Comparison of ENCODE assay signal across 20 cellular contexts in genomic region chr10:89452193-89452592, GRCh38. TPM values are rescaled to one million over a fixed set of nuclear protein-coding genes. Genes with fewer than 3 reads are reported as not detected.
DNase-seq lines count a peak whose midpoint lies in the region; ATAC-seq, FAIRE-seq and TF ChIP-seq lines count a peak whose summit lies in the region.
"Had no signal": no experiment of that assay in that cellular context is flagged by ENCODE, and none has a peak within 500 bp of the region (broad histone marks: within the 10 kb centered on the region; RNA-seq: fewer than 3 reads in every experiment).

No MANE protein-coding gene starts in this region.

- TF ChIP-seq CTCF in HepG2 (CRISPR knock-in tag; IDR thresholded peaks at IDR 0.05) = no peak
- TF ChIP-seq CTCF in right lobe of liver (IDR thresholded peaks at IDR 0.05) = no peak
- TF ChIP-seq CTCF in K562 (IDR thresholded peaks at IDR 0.05 in 2 of 3, conservative IDR thresholded peaks at IDR 0.05 in 1 of 3; ENCODE audit: insufficient read depth in 2 of 3, low read depth in 1 of 3, low read length in 3 of 3) = no peak
- TF ChIP-seq CTCF in osteoblast (IDR thresholded peaks at IDR 0.05; ENCODE audit: extremely low read depth, low read depth, low read length) = no peak
- no peak for TF ChIP-seq CTCF in foreskin keratinocyte (conservative IDR thresholded peaks at IDR 0.05)

- DNase-seq in HepG2 (ENCODE audit: low spot score) (no peak), right lobe of liver (no peak), K562 (ENCODE audit: extremely low read depth in 1 of 4, low spot score in 3 of 4) (no peak), osteoblast (ENCODE audit: insufficient read length, low spot score, missing footprints) (no peak), foreskin keratinocyte (no peak), superior temporal gyrus (ENCODE audit: extremely low spot score) (no peak)
- DNase-seq: 8988T; C1 segment of cervical spinal cord; CD4-positive, alpha-beta memory T cell; COR-L47; DMS 273 treated with DMSO at 0.1 percent for 48 hours; DMS79; EL; GDM1; HFFc6 had no signal

- in situ Hi-C loops in HepG2 (cut with HindIII; ENCODE audit: extremely low pct_ligation_motif_present, low pct_unique_long_range_greater_than_20kb) = no loop called here
- in situ Hi-C loops in K562 (cut with MboI) = no loop called here

- H3K4me3 ChIP-seq in HepG2 (replicated peaks in 1 of 3; ENCODE audit: insufficient read depth in 1 of 3, low read depth in 2 of 3, low read length in 3 of 3) = no peak overlapping the region
- H3K4me3 ChIP-seq in right lobe of liver = no peak overlapping the region
- no peak overlapping the region for H3K4me3 ChIP-seq in K562
- H3K4me3 ChIP-seq in osteoblast (ENCODE audit: insufficient read depth, low read length) = no peak overlapping the region
- H3K4me3 ChIP-seq: GM12878, GM23338, HAP-1 had no signal

- no peaks in the 10 kb centered on the region for H3K9me3 ChIP-seq in HepG2 (ENCODE audit: low read length)
- no peaks in the 10 kb centered on the region for H3K9me3 ChIP-seq in right lobe of liver
- H3K9me3 ChIP-seq in K562 (replicated peaks; ENCODE audit: control insufficient read depth, insufficient read depth, low read depth, low read length) = no peaks in the 10 kb centered on the region
- H3K9me3 ChIP-seq in osteoblast (ENCODE audit: low read depth, low read length) = no peaks in the 10 kb centered on the region
- H3K9me3 ChIP-seq: HAP-1 had no signal

- intact Hi-C loops in HepG2 (cut with micrococcal nuclease; ENCODE audit: unreplicated experiment) (no loop called here), right lobe of liver (cut with DNase I) (no loop called here), K562 (cut with micrococcal nuclease) (no loop called here)

- no peaks in the 10 kb centered on the region for H3K79me2 ChIP-seq in HepG2 (ENCODE audit: insufficient read depth, low read length)
- H3K79me2 ChIP-seq in K562 (ENCODE audit: control insufficient read depth, insufficient read depth, low read length) = no peaks in the 10 kb centered on the region
- no peaks in the 10 kb centered on the region for H3K79me2 ChIP-seq in osteoblast (ENCODE audit: insufficient read depth, low read length)

- H3K27ac ChIP-seq in HepG2 (ENCODE audit: extremely low read length, insufficient read depth, low read length) (no peak overlapping the region), right lobe of liver (no peak overlapping the region), K562 (ENCODE audit: extremely low read depth, low read depth, low read length) (no peak overlapping the region), osteoblast (ENCODE audit: low read depth, low read length) (no peak overlapping the region), foreskin keratinocyte (no peak overlapping the region)

- TF ChIP-seq POLR2A in HepG2 (IDR thresholded peaks at IDR 0.05; ENCODE audit: insufficient read depth in 1 of 2, low read depth in 2 of 2, low read length in 2 of 2) = no peak
- no peak for TF ChIP-seq POLR2A in right lobe of liver (IDR thresholded peaks at IDR 0.05)
- TF ChIP-seq POLR2A in K562 (conservative IDR thresholded peaks at IDR 0.05) = no peak

- 73% methylated on average over 1 of the region's 1 CpG for WGBS in HepG2 (ENCODE audit: low lambda C conversion rate)
- 60% methylated on average over 1 of the region's 1 CpG for WGBS in right lobe of liver (ENCODE audit: insufficient coverage, low coverage, low lambda C conversion rate, missing lambda C conversion rate)
- WGBS in K562 (ENCODE audit: insufficient coverage, low coverage, missing lambda C conversion rate) = 0% methylated on average over 1 of the region's 1 CpG

- H3K4me2 ChIP-seq in HepG2 (ENCODE audit: low read depth, low read length) (no peak overlapping the region), K562 (ENCODE audit: insufficient read depth, low read length) (no peak overlapping the region), osteoblast (ENCODE audit: insufficient read depth, low read length) (no peak overlapping the region)
- H3K4me2 ChIP-seq: GM23338 had no signal

- CTCF ChIA-PET in HepG2 (lab: Yijun Ruan, JAX; ENCODE audit: low intra/inter-chr PET ratio, low total read pairs) (no interaction called here), K562 (lab: Yijun Ruan, JAX; ENCODE audit: low intra/inter-chr PET ratio) (no interaction called here)

- no peaks in the 10 kb centered on the region for H3K36me3 ChIP-seq in HepG2 (replicated peaks in 1 of 2; ENCODE audit: control insufficient read depth in 1 of 2, insufficient read depth in 2 of 2, low read length in 2 of 2)
- H3K36me3 ChIP-seq in right lobe of liver = no peaks in the 10 kb centered on the region
- no peaks in the 10 kb centered on the region for H3K36me3 ChIP-seq in K562 (ENCODE audit: control insufficient read depth, insufficient read depth, low read length)
- H3K36me3 ChIP-seq in osteoblast (ENCODE audit: insufficient read depth, low read length) = no peaks in the 10 kb centered on the region
- H3K36me3 ChIP-seq: HAP-1 had no signal

- ATAC-seq in HepG2 (no peak), right lobe of liver (no peak), K562 (no peak), foreskin keratinocyte (no peak)
- ATAC-seq: GM12878, GM23338 had no signal

- H3K4me1 ChIP-seq in HepG2 (ENCODE audit: insufficient read depth, low read length) (no peaks in the 10 kb centered on the region), right lobe of liver (no peaks in the 10 kb centered on the region), K562 (replicated peaks in 1 of 2; ENCODE audit: control insufficient read depth in 2 of 2, insufficient read depth in 2 of 2, low read length in 2 of 2) (no peaks in the 10 kb centered on the region), osteoblast (ENCODE audit: insufficient read depth, low read length) (no peaks in the 10 kb centered on the region), foreskin keratinocyte (peaks cover 11% of the 10 kb centered on the region)
- H3K4me1 ChIP-seq: HAP-1 had no signal

- POLR2A ChIA-PET in HepG2 (lab: Yijun Ruan, JAX) = no interaction called here
- POLR2A ChIA-PET in K562 (lab: Yijun Ruan, JAX) = interaction anchor here (0.7 kb wide), 1 partner anchor 18 kb away, joined by 3 read pairs; no protein-coding TSS in a partner anchor

- H3K9ac ChIP-seq in HepG2 (ENCODE audit: insufficient read depth, low read depth, low read length) (no peak overlapping the region), K562 (ENCODE audit: insufficient read depth in 1 of 2, low read depth in 2 of 2, low read length in 2 of 2) (no peak overlapping the region)

- TF ChIP-seq EP300 in HepG2 (IDR thresholded peaks at IDR 0.05; ENCODE audit: low read depth in 2 of 2, low read length in 2 of 2) (no peak), HepG2 (CRISPR knock-in tag; IDR thresholded peaks at IDR 0.05; ENCODE audit: borderline replicate concordance) (no peak), K562 (IDR thresholded peaks at IDR 0.05; ENCODE audit: low read length) (no peak)

- H2AFZ ChIP-seq in HepG2 (ENCODE audit: low read length) (no peak overlapping the region), K562 (ENCODE audit: low read depth, low read length) (no peak overlapping the region), osteoblast (ENCODE audit: low read length) (peak overlapping the region; percentile 32)
- H2AFZ ChIP-seq: GM23338 had no signal

- H4K20me1 ChIP-seq in HepG2 (ENCODE audit: insufficient read depth, low read length) (no peaks in the 10 kb centered on the region), K562 (replicated peaks; ENCODE audit: control insufficient read depth, insufficient read depth, low read length) (no peaks in the 10 kb centered on the region), osteoblast (ENCODE audit: insufficient read depth, low read length) (no peaks in the 10 kb centered on the region)

- no TSS peak for BruUV-seq in HepG2 (replicated peaks; lab: Mats Ljungman, UMichigan)
- no TSS peak for BruUV-seq in K562 (replicated peaks; lab: Mats Ljungman, UMichigan)

- FAIRE-seq in HepG2 (lab: Jason Lieb, UNC) (no peak), K562 (lab: Jason Lieb, UNC) (no peak)
- FAIRE-seq: D721Med, GM12878, GM19239 had no signal

- TF ChIP-seq RAD21 in HepG2 (CRISPR knock-in tag; IDR thresholded peaks at IDR 0.05) = no peak
- TF ChIP-seq RAD21 in K562 (CRISPR knock-in tag; conservative IDR thresholded peaks at IDR 0.05 in 1 of 2, IDR thresholded peaks at IDR 0.05 in 1 of 2) = no peak

- no peaks in the 10 kb centered on the region for H3K9me1 ChIP-seq in K562 (ENCODE audit: control insufficient read depth, insufficient read depth, low read length)

- H3K27me3 ChIP-seq in HepG2 (ENCODE audit: control insufficient read depth in 1 of 2, insufficient read depth in 2 of 2, low read length in 2 of 2) = no peaks in the 10 kb centered on the region
- H3K27me3 ChIP-seq in right lobe of liver = no peaks in the 10 kb centered on the region
- peaks cover 0 to 4% of the 10 kb centered on the region in 2 experiments; a peak in 2 of 5 replicates for H3K27me3 ChIP-seq in K562 (ENCODE audit: control insufficient read depth in 2 of 2, insufficient read depth in 2 of 2, low read length in 2 of 2)
- H3K27me3 ChIP-seq in osteoblast (ENCODE audit: insufficient read depth, low read length) = no peaks in the 10 kb centered on the region
- H3K27me3 ChIP-seq in foreskin keratinocyte = no peaks in the 10 kb centered on the region

RNA-seq across cellular contexts. Expression of gene IFIT5, which starts 37.8 kb away (rescaled TPM):
- total RNA-seq in HepG2 (2016; rRNA removed; fragmentation: Illumina TruSeq; extraction: Trizol) (8.3 and 12.5 TPM in 2 replicates), right lobe of liver (10 to 100 TPM in 2 of 6 experiments, 1 to 10 TPM in 4; 4.4 to 11.2 (median 8.3) TPM), K562 (2014; rRNA removed) (0.05 TPM in 1 of 2 replicates, not detected in the other), K562 (2014; rRNA removed; fragmentation: Illumina TruSeq; extraction: Trizol) (not detected in 2 replicates), K562 (2015; rRNA removed; fragmentation: Illumina TruSeq; extraction: Trizol) (not detected in 2 replicates), K562 (2021) (0.07 and 0.11 TPM in 2 replicates), osteoblast (30.4 and 39.1 TPM in 2 replicates), foreskin keratinocyte (30.5 and 32.5 TPM in 2 replicates)
- total RNA-seq in HepG2 (2016; cell fraction: cytosol; rRNA removed; fragmentation: Illumina TruSeq; extraction: Trizol; ENCODE audit: low read depth) = 1.0 and 1.1 TPM in 2 replicates
- total RNA-seq in HepG2 (2016; cell fraction: insoluble cytoplasmic fraction; rRNA removed; fragmentation: Illumina TruSeq; extraction: Trizol) = 8.2 and 12.7 TPM in 2 replicates
- 3.3 and 4.0 TPM in 2 replicates for total RNA-seq in HepG2 (2016; cell fraction: membrane; rRNA removed; fragmentation: Illumina TruSeq; extraction: Trizol)
- 5.6 and 6.4 TPM in 2 replicates for total RNA-seq in HepG2 (2016; cell fraction: nucleus; rRNA removed; fragmentation: Illumina TruSeq; extraction: Trizol)
- polyA plus RNA-seq in HepG2 (2011; rRNA removed) (2.1 and 2.2 TPM in 2 replicates), K562 (2011; rRNA removed) (not detected in 2 replicates), K562 (2014; fragmentation: Illumina TruSeq; extraction: Trizol) (not detected in 2 replicates), K562 (2014; fragmentation: Nextera tagmentation; extraction: Ambion mirVana) (under 1 TPM; 0.04 to 0.11 TPM), K562 (2014; rRNA removed) (not detected in 2 replicates), foreskin keratinocyte (11.3 and 12.4 TPM in 2 replicates)
- polyA plus RNA-seq in HepG2 (2011; cell fraction: cytosol; rRNA removed) = 1.0 and 1.7 TPM in 2 replicates
- 0.74 and 0.78 TPM in 2 replicates for polyA plus RNA-seq in HepG2 (2011; cell fraction: nucleus; rRNA removed)
- polyA plus RNA-seq in HepG2 (2012) = 2.6 and 4.0 TPM in 2 replicates
- polyA plus RNA-seq in HepG2 (2016; cell fraction: cytosol; fragmentation: Illumina TruSeq; extraction: Trizol; ENCODE audit: low read depth) = 0.29 and 0.33 TPM in 2 replicates
- 9.9 and 10.7 TPM in 2 replicates for polyA plus RNA-seq in HepG2 (2016; cell fraction: insoluble cytoplasmic fraction; fragmentation: Illumina TruSeq; extraction: Trizol; ENCODE audit: low read depth)
- polyA plus RNA-seq in HepG2 (2016; cell fraction: membrane; fragmentation: Illumina TruSeq; extraction: Trizol; ENCODE audit: low read depth) = 1.1 TPM in 2 replicates
- 4.2 TPM in 2 replicates for polyA plus RNA-seq in HepG2 (2016; cell fraction: nucleus; fragmentation: Illumina TruSeq; extraction: Trizol; ENCODE audit: insufficient read depth, low read depth)
- 0.96 and 1.1 TPM in 2 replicates for polyA minus RNA-seq in HepG2 (2011; rRNA and poly(A)+ RNA removed; ENCODE audit: low replicate concordance)
- polyA minus RNA-seq in HepG2 (2011; cell fraction: cytosol; rRNA and poly(A)+ RNA removed) = 2.8 and 3.6 TPM in 2 replicates
- polyA minus RNA-seq in HepG2 (2011; cell fraction: nucleus; rRNA and poly(A)+ RNA removed) = 4.4 and 8.3 TPM in 2 replicates
- not detected in 2 replicates for total RNA-seq in K562 (2011; cell fraction: chromatin; rRNA removed; ENCODE audit: low replicate concordance)
- not detected in 2 replicates for total RNA-seq in K562 (2011; cell fraction: nucleolus; rRNA removed)
- not detected in 2 replicates for total RNA-seq in K562 (2011; cell fraction: nucleoplasm; rRNA removed)
- polyA plus RNA-seq in K562 (2011; cell fraction: cytosol; rRNA removed) = not detected in 2 replicates
- not detected in 2 replicates for polyA plus RNA-seq in K562 (2011; cell fraction: nucleus; rRNA removed)
- 0.01 and 0.03 TPM in 2 replicates for polyA plus RNA-seq in K562 (2012)
- not detected in 2 replicates for polyA minus RNA-seq in K562 (2011; rRNA and poly(A)+ RNA removed)
- polyA minus RNA-seq in K562 (2011; cell fraction: cytosol; rRNA and poly(A)+ RNA removed) = not detected in 2 replicates
- not detected in 2 replicates for polyA minus RNA-seq in K562 (2011; cell fraction: nucleus; rRNA and poly(A)+ RNA removed)

RNA-seq across cellular contexts. Expression of gene IFIT1, which starts 59.8 kb away (rescaled TPM):
- 5.5 and 7.5 TPM in 2 replicates for total RNA-seq in HepG2 (2016; rRNA removed; fragmentation: Illumina TruSeq; extraction: Trizol)
- total RNA-seq in HepG2 (2016; cell fraction: cytosol; rRNA removed; fragmentation: Illumina TruSeq; extraction: Trizol; ENCODE audit: low read depth) = 1.0 and 1.2 TPM in 2 replicates
- total RNA-seq in HepG2 (2016; cell fraction: insoluble cytoplasmic fraction; rRNA removed; fragmentation: Illumina TruSeq; extraction: Trizol) = 5.3 and 6.9 TPM in 2 replicates
- total RNA-seq in HepG2 (2016; cell fraction: membrane; rRNA removed; fragmentation: Illumina TruSeq; extraction: Trizol) = 1.8 and 2.7 TPM in 2 replicates
- 1.7 and 2.9 TPM in 2 replicates for total RNA-seq in HepG2 (2016; cell fraction: nucleus; rRNA removed; fragmentation: Illumina TruSeq; extraction: Trizol)
- polyA plus RNA-seq in HepG2 (2011; rRNA removed) = 1.2 and 1.5 TPM in 2 replicates
- 0.64 and 1.2 TPM in 2 replicates for polyA plus RNA-seq in HepG2 (2011; cell fraction: cytosol; rRNA removed)
- polyA plus RNA-seq in HepG2 (2011; cell fraction: nucleus; rRNA removed) = 0.21 and 0.61 TPM in 2 replicates
- 1.6 and 3.8 TPM in 2 replicates for polyA plus RNA-seq in HepG2 (2012)
- 0.47 and 0.49 TPM in 2 replicates for polyA plus RNA-seq in HepG2 (2016; cell fraction: cytosol; fragmentation: Illumina TruSeq; extraction: Trizol; ENCODE audit: low read depth)
- polyA plus RNA-seq in HepG2 (2016; cell fraction: insoluble cytoplasmic fraction; fragmentation: Illumina TruSeq; extraction: Trizol; ENCODE audit: low read depth) = 6.6 and 7.5 TPM in 2 replicates
- 0.80 and 0.81 TPM in 2 replicates for polyA plus RNA-seq in HepG2 (2016; cell fraction: membrane; fragmentation: Illumina TruSeq; extraction: Trizol; ENCODE audit: low read depth)
- 2.6 and 2.9 TPM in 2 replicates for polyA plus RNA-seq in HepG2 (2016; cell fraction: nucleus; fragmentation: Illumina TruSeq; extraction: Trizol; ENCODE audit: insufficient read depth, low read depth)
- polyA minus RNA-seq in HepG2 (2011; rRNA and poly(A)+ RNA removed; ENCODE audit: low replicate concordance) = 0.12 and 1.4 TPM in 2 replicates
- 0.79 and 1.1 TPM in 2 replicates for polyA minus RNA-seq in HepG2 (2011; cell fraction: cytosol; rRNA and poly(A)+ RNA removed)
- polyA minus RNA-seq in HepG2 (2011; cell fraction: nucleus; rRNA and poly(A)+ RNA removed) = 0.64 and 1.4 TPM in 2 replicates
- 10 to 100 TPM in 3 of 6 experiments, 1 to 10 TPM in 3; 3.6 to 12.9 (median 10.0) TPM for total RNA-seq in right lobe of liver
- not detected in 2 replicates for total RNA-seq in K562 (2011; cell fraction: chromatin; rRNA removed; ENCODE audit: low replicate concordance)
- not detected in 2 replicates for total RNA-seq in K562 (2011; cell fraction: nucleolus; rRNA removed)
- total RNA-seq in K562 (2011; cell fraction: nucleoplasm; rRNA removed) = not detected in 2 replicates
- total RNA-seq in K562 (2014; rRNA removed) = 0.09 TPM in 1 of 2 replicates, not detected in the other
- 0.13 and 0.18 TPM in 2 replicates for total RNA-seq in K562 (2014; rRNA removed; fragmentation: Illumina TruSeq; extraction: Trizol)
- total RNA-seq in K562 (2015; rRNA removed; fragmentation: Illumina TruSeq; extraction: Trizol) = 0.23 and 0.40 TPM in 2 replicates
- 0.09 and 0.25 TPM in 2 replicates for total RNA-seq in K562 (2021)
- 0.06 and 0.07 TPM in 2 replicates for polyA plus RNA-seq in K562 (2011; rRNA removed)
- polyA plus RNA-seq in K562 (2011; cell fraction: cytosol; rRNA removed) = 0.04 TPM in 1 of 2 replicates, not detected in the other
- polyA plus RNA-seq in K562 (2011; cell fraction: nucleus; rRNA removed) = not detected in 2 replicates
- polyA plus RNA-seq in K562 (2012) = 0.08 and 0.14 TPM in 2 replicates
- 0.10 and 0.18 TPM in 2 replicates for polyA plus RNA-seq in K562 (2014; fragmentation: Illumina TruSeq; extraction: Trizol)
- under 1 TPM; 0.18 TPM for polyA plus RNA-seq in K562 (2014; fragmentation: Nextera tagmentation; extraction: Ambion mirVana)
- polyA plus RNA-seq in K562 (2014; rRNA removed) = 0.03 TPM in 1 of 2 replicates, not detected in the other
- polyA minus RNA-seq in K562 (2011; rRNA and poly(A)+ RNA removed) = 0.09 TPM in 1 of 2 replicates, not detected in the other
- polyA minus RNA-seq in K562 (2011; cell fraction: cytosol; rRNA and poly(A)+ RNA removed) = not detected in 2 replicates
- polyA minus RNA-seq in K562 (2011; cell fraction: nucleus; rRNA and poly(A)+ RNA removed) = not detected in 2 replicates
- total RNA-seq in osteoblast = 19.7 and 34.4 TPM in 2 replicates
- 70.6 and 111 TPM in 2 replicates for total RNA-seq in foreskin keratinocyte
- 49.0 and 65.0 TPM in 2 replicates for polyA plus RNA-seq in foreskin keratinocyte

Comparison
In these comparisons a context has a peak if more than half of its experiments do, and no peak if none do; other contexts are left out.
1. Of the 241 proteins assayed by ChIP-seq in both HepG2 and K562: peak only in HepG2: MAFK; only in K562: MAFG; in both: MAFF; in neither: 238.